In the genomic region with DNA sequence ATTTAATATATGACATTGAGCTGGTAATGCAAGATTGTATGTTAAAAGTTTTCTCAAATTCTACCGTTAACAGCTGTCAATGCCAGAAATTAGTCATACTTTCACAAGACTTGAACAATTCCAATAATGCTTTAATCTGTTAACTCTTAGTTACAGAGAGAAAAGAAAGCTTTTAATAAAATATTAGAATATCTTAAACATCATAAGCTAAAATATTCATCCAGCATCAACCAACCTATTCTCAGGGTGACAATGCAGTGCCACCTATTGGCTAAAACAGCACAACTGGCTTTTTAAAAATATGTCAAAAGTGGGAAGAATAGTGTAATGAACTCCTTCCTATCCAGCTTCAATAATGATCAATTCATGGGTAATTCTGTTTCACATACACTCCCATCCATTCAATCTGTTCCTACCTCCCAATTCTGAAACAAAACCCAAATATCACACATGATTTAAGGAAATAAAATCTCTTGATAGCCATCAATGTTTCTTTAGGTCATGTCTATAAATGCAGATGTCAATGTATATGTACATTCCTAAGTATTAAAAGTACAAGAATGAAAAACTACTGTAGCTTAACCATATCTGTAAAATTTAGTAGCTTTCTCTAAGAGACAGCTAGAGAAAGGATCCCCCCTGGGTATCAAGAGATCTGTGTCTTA, we compare ENCODE assay signal across 8 cellular contexts.
DNase-seq lines count a peak whose midpoint lies in the region; ATAC-seq, FAIRE-seq and TF ChIP-seq lines count a peak whose summit lies in the region.

No MANE protein-coding gene starts in this region.

- peak; percentile 79 for TF ChIP-seq CTCF in C4-2B (conservative IDR thresholded peaks at IDR 0.05)
- TF ChIP-seq CTCF in GM20000 (IDR thresholded peaks at IDR 0.05; ENCODE audit: extremely low read depth, missing control alignments), result peak; percentile 58
- peak; percentile 70; the same call in 1 of the 2 replicates for TF ChIP-seq CTCF in Panc1 (IDR thresholded peaks at IDR 0.05)
- TF ChIP-seq CTCF in type B pancreatic cell (conservative IDR thresholded peaks at IDR 0.05), result peak; percentile 67
- peak in 2 of 6 experiments; percentile 10 to 36 for TF ChIP-seq CTCF in thyroid gland (IDR thresholded peaks at IDR 0.05)

- ATAC-seq in Panc1 (no peak), GM18520 (IDR thresholded peaks at IDR 0.05; ENCODE audit: unreplicated experiment) (no peak)

- peak; percentile 23 for DNase-seq in GM20000 (ENCODE audit: low spot score)
- peak; percentile 12 for DNase-seq in Panc1 (ENCODE audit: low read depth, low spot score)
- no peak for DNase-seq in frontal cortex (ENCODE audit: low spot score in 2 of 2)
- no peak for DNase-seq in type B pancreatic cell (ENCODE audit: extremely low spot score, unreplicated experiment)
- DNase-seq in kidney glomerular epithelial cell (lab: John Stamatoyannopoulos, UW), result no peak
- DNase-seq in thyroid gland, result no peak

- CTCF ChIA-PET in Panc1 (lab: Charles Lee), result interaction anchor here (0.6 to 1.5 kb wide), 2 partner anchors 329 to 334 kb away, joined by 3 to 4 read pairs; no protein-coding TSS in a partner anchor

- no peaks in the 10 kb centered on the region for H3K9me3 Mint-ChIP-seq in type B pancreatic cell

- in situ Hi-C loops in Panc1 (cut with HindIII; ENCODE audit: low pct_unique_long_range_greater_than_20kb, low sequenced_read_pairs), result no loop called here

- no peaks in the 10 kb centered on the region for H3K27me3 ChIP-seq in Panc1 (ENCODE audit: control insufficient read depth, insufficient read depth, low read length)
- H3K27me3 ChIP-seq in thyroid gland, result no peaks in the 10 kb centered on the region

- H3K9me3 ChIP-seq in Panc1 (ENCODE audit: control insufficient read depth, insufficient read depth, low read depth, low read length), result no peaks in the 10 kb centered on the region
- H3K9me3 ChIP-seq in thyroid gland, result no peaks in the 10 kb centered on the region

- H3K27ac Mint-ChIP-seq in type B pancreatic cell, result no peak overlapping the region

- H3K36me3 Mint-ChIP-seq in type B pancreatic cell, result peaks cover 3% of the 10 kb centered on the region

- no peaks in the 10 kb centered on the region for H3K27me3 Mint-ChIP-seq in type B pancreatic cell

- no peak overlapping the region for H3K4me3 ChIP-seq in Panc1 (ENCODE audit: low read depth in 2 of 2, low read length in 2 of 2)
- H3K4me3 ChIP-seq in thyroid gland (replicated peaks in 1 of 3), result no peak overlapping the region

- WGBS in thyroid gland, 2 donors, result 84 to 89% methylated on average over 1 of the region's 1 CpG

- no peak for TF ChIP-seq POLR2A in thyroid gland (IDR thresholded peaks at IDR 0.05)

- no peak overlapping the region for H3K27ac ChIP-seq in C4-2B
- H3K27ac ChIP-seq in Panc1 (ENCODE audit: low read length), result no peak overlapping the region
- H3K27ac ChIP-seq in thyroid gland, result no peak overlapping the region

- H3K36me3 ChIP-seq in Panc1 (ENCODE audit: control insufficient read depth, insufficient read depth, low read length), result no peaks in the 10 kb centered on the region; the same call in 1 of the 2 replicates
- H3K36me3 ChIP-seq in thyroid gland, result no peaks in the 10 kb centered on the region

- H3K4me1 Mint-ChIP-seq in type B pancreatic cell (ENCODE audit: unreplicated experiment), result no peaks in the 10 kb centered on the region

- intact Hi-C loops in Panc1 (cut with micrococcal nuclease; ENCODE audit: unreplicated experiment) (loop anchor here (10.0 kb wide), 1 partner anchor 335 kb away; no protein-coding TSS in a partner anchor), thyroid gland (cut with DNase I) (no loop called here)

- no peak overlapping the region for H3K4me3 Mint-ChIP-seq in type B pancreatic cell

- peak; percentile 36 for FAIRE-seq in frontal cortex (lab: Jason Lieb, UNC)

- H3K4me1 ChIP-seq in Panc1 (ENCODE audit: control insufficient read depth, insufficient read depth, low read length), result no peaks in the 10 kb centered on the region
- H3K4me1 ChIP-seq in thyroid gland, result no peaks in the 10 kb centered on the region

- POLR2A ChIA-PET in Panc1 (lab: Charles Lee), result no interaction called here

- no TSS peak for BruUV-seq in Panc1 (replicated peaks; lab: Mats Ljungman, UMichigan)

Comparison
In these comparisons a context has a peak if more than half of its experiments do, and no peak if none do; other contexts are left out.
1. DNase-seq: peak in GM20000 (single experiment) and Panc1 (single experiment); none in frontal cortex (0 of 2), type B pancreatic cell (single experiment), kidney glomerular epithelial cell (single experiment) and thyroid gland (0 of 2).